ENCODE assay signal across 10 cellular contexts in genomic region chr1:226974544-226975258, GRCh38. TPM values are rescaled to one million over a fixed set of nuclear protein-coding genes. Genes with fewer than 3 reads are reported as not detected.
A peak's percentile ranks its signal among the peaks of the same experiment; 100 is the strongest.
DNase-seq lines count a peak whose midpoint lies in the region; ATAC-seq and TF ChIP-seq lines count a peak whose summit lies in the region.
"Had no signal": no experiment of that assay in that cellular context is flagged by ENCODE, and none has a peak within 500 bp of the region (broad histone marks: within the 10 kb centered on the region; RNA-seq: fewer than 3 reads in every experiment).

No MANE protein-coding gene starts in this region.

- H3K27ac ChIP-seq in BLaER1 (peak overlapping the region; percentile 53), hepatocyte (peak overlapping the region; percentile 89), prostate gland (peak overlapping the region; percentile 21 to 56)

- no peak overlapping the region for H2AFZ ChIP-seq in hepatocyte
- H2AFZ ChIP-seq: PC-9 had no signal

- peaks cover 52% of the 10 kb centered on the region for H4K20me1 ChIP-seq in BLaER1
- no peaks in the 10 kb centered on the region for H4K20me1 ChIP-seq in hepatocyte (ENCODE audit: insufficient read depth, poor library complexity, severe bottlenecking)

- no peak overlapping the region for H3K9ac ChIP-seq in BLaER1
- peak overlapping the region; percentile 84 for H3K9ac ChIP-seq in adipocyte (ENCODE audit: low read length)

- H3K36me3 ChIP-seq in BLaER1 (peaks cover 88% of the 10 kb centered on the region), adipocyte (ENCODE audit: control insufficient read depth, insufficient read depth, low read length, severe bottlenecking) (peaks cover 30% of the 10 kb centered on the region), hepatocyte (replicated peaks; ENCODE audit: insufficient read depth, low read depth) (no peaks in the 10 kb centered on the region), prostate gland (no peaks in the 10 kb centered on the region)

- ATAC-seq in GM21447 (IDR thresholded peaks at IDR 0.05; ENCODE audit: unreplicated experiment) = no peak

- H3K9me3 ChIP-seq in BLaER1 = peaks cover 21% of the 10 kb centered on the region
- H3K9me3 ChIP-seq in adipocyte (ENCODE audit: control insufficient read depth, low read length) = peaks cover 11% of the 10 kb centered on the region
- H3K9me3 ChIP-seq in hepatocyte (ENCODE audit: low read depth) = peaks cover 7% of the 10 kb centered on the region
- H3K9me3 ChIP-seq in prostate gland = no peaks in the 10 kb centered on the region

- no peak overlapping the region for H3K4me3 ChIP-seq in BLaER1
- H3K4me3 ChIP-seq in adipocyte (ENCODE audit: low read length) = peak overlapping the region; percentile 70
- no peak overlapping the region for H3K4me3 ChIP-seq in hepatocyte
- no peak overlapping the region for H3K4me3 ChIP-seq in prostate gland
- H3K4me3 ChIP-seq: PC-9 had no signal

- no peaks in the 10 kb centered on the region for H3K9me2 ChIP-seq in hepatocyte (replicated peaks; ENCODE audit: insufficient read depth)

- peaks cover 10% of the 10 kb centered on the region for H3K79me2 ChIP-seq in hepatocyte

- DNase-seq in adipocyte (ENCODE audit: low read depth) = peak; percentile 19
- peak; percentile 65 for DNase-seq in hepatocyte (ENCODE audit: low spot score)
- DNase-seq in prostate gland (ENCODE audit: low spot score) = no peak
- DNase-seq in NCI-H510A (lab: John Stamatoyannopoulos, UW) = no peak
- no peak for DNase-seq in EL
- no peak for DNase-seq in epidermal melanocyte (ENCODE audit: insufficient read length, low spot score)
- DNase-seq: activated CD4-positive, alpha-beta T cell treated with anti-CD3 and anti-CD28 coated beads for 4 hours had no signal

- H3K27me3 ChIP-seq in BLaER1 (no peaks in the 10 kb centered on the region), adipocyte (replicated peaks; ENCODE audit: control insufficient read depth, insufficient read depth, low read length) (no peaks in the 10 kb centered on the region), hepatocyte (no peaks in the 10 kb centered on the region), prostate gland (replicated peaks; ENCODE audit: insufficient read depth) (no peaks in the 10 kb centered on the region)

- TF ChIP-seq POLR2A in prostate gland (IDR thresholded peaks at IDR 0.05) = no peak

- WGBS in hepatocyte (ENCODE audit: low lambda C conversion rate, missing lambda C conversion rate) = 57% methylated on average over 14 of the region's 14 CpGs
- WGBS in prostate gland = 50% methylated on average over 14 of the region's 14 CpGs

- no peak for TF ChIP-seq CTCF in hepatocyte (IDR thresholded peaks at IDR 0.05; ENCODE audit: poor library complexity)
- no peak for TF ChIP-seq CTCF in prostate gland (IDR thresholded peaks at IDR 0.05)

- H3K4me2 ChIP-seq in BLaER1 (no peak overlapping the region), hepatocyte (peak overlapping the region; percentile 61)
- H3K4me2 ChIP-seq: PC-9 had no signal

- intact Hi-C loops in prostate gland (cut with DNase I) = no loop called here

- peaks cover 29% of the 10 kb centered on the region for H3K4me1 ChIP-seq in BLaER1
- H3K4me1 ChIP-seq in adipocyte (ENCODE audit: control insufficient read depth, insufficient read depth, low read length) = peaks cover 41% of the 10 kb centered on the region
- H3K4me1 ChIP-seq in hepatocyte (ENCODE audit: insufficient read depth) = peaks cover 27% of the 10 kb centered on the region
- H3K4me1 ChIP-seq in prostate gland (replicated peaks) = peaks cover 10% of the 10 kb centered on the region

RNA-seq across cellular contexts. Expression of gene COQ8A, which starts 34.6 kb away (rescaled TPM):
- total RNA-seq in hepatocyte (20.7 and 22.9 TPM in 2 replicates), prostate gland (10 to 100 TPM; 61.8 to 66.1 TPM)
- polyA plus RNA-seq in hepatocyte = 19.2 and 26.4 TPM in 2 replicates

Comparison
In these comparisons a context has a peak if more than half of its experiments do, and no peak if none do; other contexts are left out.
1. H3K27ac ChIP-seq: peak in every context shown above with its lines; median percentile 89 in hepatocyte; 53 in BLaER1; 38 in prostate gland.
2. DNase-seq: peak in adipocyte (single experiment) and hepatocyte (single experiment); none in prostate gland (single experiment), NCI-H510A (single experiment), EL (single experiment) and epidermal melanocyte (single experiment).